ENCODE assay signal across 29 cellular contexts in genomic region chr1:99782920-99783319, GRCh38.
"Had no signal": no experiment of that assay in that cellular context is flagged by ENCODE, and none has a peak within 500 bp of the region (broad histone marks: within the 10 kb centered on the region; RNA-seq: fewer than 3 reads in every experiment).

No MANE protein-coding gene starts in this region.

- ATAC-seq: stimulated activated effector memory CD8-positive, alpha-beta T cell treated with anti-CD3 and anti-CD28 coated beads, Interleukin-12 subunit alpha, Interleukin-12 subunit beta, amount 100 ng/mL, for 72 hours; stimulated activated memory B cell treated with anti-CD40 and anti-IgM and Interleukin-4, amounts not matched to agents 10 μg/mL and 1 μg/mL and 100 μg/mL, for 72 hours; stimulated activated naive CD8-positive, alpha-beta T cell treated with anti-CD3 and anti-CD28 coated beads, Interleukin-15, amount 100 ng/mL, for 72 hours; stimulated activated naive CD8-positive, alpha-beta T cell treated with anti-CD3 and anti-CD28 coated beads, Interleukin-15, Interleukin-2, amounts not matched to agents 100 U/mL and 50 U/mL, for 24 hours; upper lobe of right lung had no signal

- H3K27ac Mint-ChIP-seq: stimulated activated effector memory CD8-positive, alpha-beta T cell treated with anti-CD3 and anti-CD28 coated beads, Interleukin-12 subunit alpha, Interleukin-12 subunit beta, amount 100 ng/mL, for 72 hours; stimulated activated memory B cell treated with anti-CD40 and anti-IgM and Interleukin-4, amounts not matched to agents 10 μg/mL and 1 μg/mL and 100 μg/mL, for 72 hours; stimulated activated naive B cell treated with anti-CD40 and anti-IgM and Interleukin-4, amounts not matched to agents 10 μg/mL and 1 μg/mL and 100 μg/mL, for 72 hours; stimulated activated naive CD8-positive, alpha-beta T cell treated with anti-CD3 and anti-CD28 coated beads, Interleukin-15, amount 100 ng/mL, for 72 hours; stimulated activated naive CD8-positive, alpha-beta T cell treated with anti-CD3 and anti-CD28 coated beads, Interleukin-15, Interleukin-2, amounts not matched to agents 100 ng/mL and 50 ng/mL, for 24 hours; type B pancreatic cell had no signal

- H3K4me3 ChIP-seq: stomach, suprapubic skin, testis, thoracic aorta, thyroid gland, tibial artery, tibial nerve, transverse colon, upper lobe of left lung, upper lobe of right lung, uterus, vagina had no signal

- DNase-seq: stimulated activated CD4-positive, alpha-beta T cell treated with anti-CD3 and anti-CD28 coated beads, Interleukin-2, amount 100 ng/mL, for 48 hours; stimulated activated CD4-positive, alpha-beta T cell treated with anti-CD3 and anti-CD28 coated beads, Interleukin-4, amount 100 ng/mL, for 1 hour; stimulated activated CD4-positive, alpha-beta T cell treated with anti-CD3 and anti-CD28 coated beads, Interleukin-4, amount 100 ng/mL, for 24 hours; stimulated activated CD4-positive, alpha-beta T cell treated with anti-CD3 and anti-CD28 coated beads, Interleukin-4, amount 100 ng/mL, for 4 hours; stimulated activated CD8-positive, alpha-beta memory T cell treated with anti-CD3 and anti-CD28 coated beads, Interleukin-4, amount 100 ng/mL, for 48 hours; stimulated activated naive B cell treated with anti-CD40 and anti-IgM and Interleukin-4, amounts not matched to agents 10 μg/mL and 1 μg/mL and 100 μg/mL, for 72 hours; stimulated activated naive CD4-positive, alpha-beta T cell; stimulated activated naive CD4-positive, alpha-beta T cell treated with Interleukin-2 at 50 U/mL for 16 hours; stimulated activated naive CD8-positive, alpha-beta T cell treated with anti-CD3 and anti-CD28 coated beads, Interleukin-15, amount 100 ng/mL, for 72 hours; stimulated activated naive CD8-positive, alpha-beta T cell treated with anti-CD3 and anti-CD28 coated beads, Interleukin-15, Interleukin-2, amounts not matched to agents 100 U/mL and 50 U/mL, for 24 hours; stomach; substantia nigra; testis; thyroid gland; tibial artery; transverse colon; trophoblast cell; upper lobe of left lung; upper lobe of right lung; uterus had no signal

- H3K9me3 ChIP-seq: stomach, suprapubic skin, testis, thoracic aorta, thyroid gland, tibial artery, tibial nerve, transverse colon, upper lobe of left lung, upper lobe of right lung, uterus, vagina had no signal

- H3K27ac ChIP-seq: stomach, suprapubic skin, testis, thoracic aorta, thyroid gland, tibial artery, tibial nerve, transverse colon, upper lobe of left lung, upper lobe of right lung, uterus, vagina had no signal

- H3K4me3 Mint-ChIP-seq: stimulated activated effector memory CD8-positive, alpha-beta T cell treated with anti-CD3 and anti-CD28 coated beads, Interleukin-12 subunit alpha, Interleukin-12 subunit beta, amount 100 ng/mL, for 72 hours; stimulated activated memory B cell treated with anti-CD40 and anti-IgM and Interleukin-4, amounts not matched to agents 10 μg/mL and 1 μg/mL and 100 μg/mL, for 72 hours; stimulated activated naive B cell treated with anti-CD40 and anti-IgM and Interleukin-4, amounts not matched to agents 10 μg/mL and 1 μg/mL and 100 μg/mL, for 72 hours; stimulated activated naive CD8-positive, alpha-beta T cell treated with anti-CD3 and anti-CD28 coated beads, Interleukin-15, amount 100 ng/mL, for 72 hours; stimulated activated naive CD8-positive, alpha-beta T cell treated with anti-CD3 and anti-CD28 coated beads, Interleukin-15, Interleukin-2, amounts not matched to agents 100 ng/mL and 50 ng/mL, for 24 hours; type B pancreatic cell had no signal

- H3K4me1 ChIP-seq: stomach, suprapubic skin, testis, thyroid gland, tibial artery, tibial nerve, transverse colon, upper lobe of left lung, upper lobe of right lung, uterus, vagina had no signal

- H3K36me3 Mint-ChIP-seq: stimulated activated effector memory CD8-positive, alpha-beta T cell treated with anti-CD3 and anti-CD28 coated beads, Interleukin-12 subunit alpha, Interleukin-12 subunit beta, amount 100 ng/mL, for 72 hours; stimulated activated memory B cell treated with anti-CD40 and anti-IgM and Interleukin-4, amounts not matched to agents 10 μg/mL and 1 μg/mL and 100 μg/mL, for 72 hours; stimulated activated naive B cell treated with anti-CD40 and anti-IgM and Interleukin-4, amounts not matched to agents 10 μg/mL and 1 μg/mL and 100 μg/mL, for 72 hours; type B pancreatic cell had no signal

- H3K27me3 Mint-ChIP-seq: type B pancreatic cell had no signal

- H3K9me3 Mint-ChIP-seq: stimulated activated effector memory CD8-positive, alpha-beta T cell treated with anti-CD3 and anti-CD28 coated beads, Interleukin-12 subunit alpha, Interleukin-12 subunit beta, amount 100 ng/mL, for 72 hours; stimulated activated memory B cell treated with anti-CD40 and anti-IgM and Interleukin-4, amounts not matched to agents 10 μg/mL and 1 μg/mL and 100 μg/mL, for 72 hours; stimulated activated naive B cell treated with anti-CD40 and anti-IgM and Interleukin-4, amounts not matched to agents 10 μg/mL and 1 μg/mL and 100 μg/mL, for 72 hours; stimulated activated naive CD8-positive, alpha-beta T cell treated with anti-CD3 and anti-CD28 coated beads, Interleukin-15, amount 100 ng/mL, for 72 hours; stimulated activated naive CD8-positive, alpha-beta T cell treated with anti-CD3 and anti-CD28 coated beads, Interleukin-15, Interleukin-2, amounts not matched to agents 100 ng/mL and 50 ng/mL, for 24 hours; type B pancreatic cell had no signal

- FAIRE-seq: urothelium cell line had no signal

- H3K27me3 ChIP-seq: stomach, suprapubic skin, testis, thyroid gland, tibial artery, tibial nerve, transverse colon, upper lobe of left lung, upper lobe of right lung, uterus, vagina had no signal

- H3K36me3 ChIP-seq: stomach, suprapubic skin, thoracic aorta, thyroid gland, tibial artery, tibial nerve, transverse colon, upper lobe of left lung, upper lobe of right lung, uterus, vagina had no signal
